In the genomic region with DNA sequence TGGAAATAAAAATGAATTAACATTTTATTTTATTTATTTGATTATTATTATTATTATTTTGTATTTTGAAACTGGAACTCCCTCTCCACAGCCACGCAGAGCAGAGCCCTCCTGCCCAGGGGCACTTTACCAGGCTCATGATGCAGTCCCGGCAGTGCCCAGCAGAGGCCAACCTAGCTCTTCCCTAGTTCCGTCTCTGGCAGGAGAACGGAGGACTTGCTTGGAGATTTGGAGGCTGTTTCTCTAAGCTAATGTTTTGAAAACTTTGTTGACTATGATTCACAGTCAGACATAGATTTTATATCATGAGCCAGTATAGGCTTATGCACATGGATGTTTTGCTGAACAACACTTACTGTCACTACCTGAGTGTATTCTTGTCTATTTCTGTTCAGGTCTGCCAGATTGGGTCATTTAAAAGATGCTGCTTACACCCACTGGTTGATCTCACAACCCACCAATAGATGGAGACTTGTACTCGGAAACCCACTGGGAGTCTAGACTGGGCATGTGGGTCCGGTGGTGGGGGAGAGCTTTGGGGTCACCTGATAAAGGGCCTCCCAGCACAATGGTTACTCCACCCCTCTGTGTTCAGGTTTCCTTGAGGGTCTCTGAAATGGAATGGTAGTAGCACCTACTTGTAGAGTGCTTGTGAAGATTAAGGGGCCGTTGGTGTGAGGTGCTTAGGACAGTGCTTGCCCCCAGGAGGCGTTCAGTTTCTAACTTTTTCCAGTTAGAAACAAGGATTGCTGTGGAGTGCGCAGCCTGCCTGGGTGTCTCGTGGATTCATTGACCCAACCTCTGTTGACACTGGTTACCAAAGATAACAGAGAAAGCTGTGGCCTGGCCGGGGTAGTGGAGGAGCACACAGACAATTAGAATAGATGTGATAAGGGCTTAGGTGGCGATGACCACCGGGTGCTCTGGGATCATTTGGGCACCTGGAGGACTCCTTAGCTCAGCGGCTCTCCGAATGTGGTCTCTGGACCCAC, we compare ENCODE assay signal across 8 cellular contexts.
DNase-seq lines count a peak whose midpoint lies in the region; ATAC-seq and TF ChIP-seq lines count a peak whose summit lies in the region.

No MANE protein-coding gene starts in this region.

- H3K9me3 ChIP-seq in right cardiac atrium (ENCODE audit: control insufficient read depth, low read length) (no peaks in the 10 kb centered on the region), sigmoid colon (no peaks in the 10 kb centered on the region)

- no peak overlapping the region for H3K27ac ChIP-seq in right cardiac atrium (ENCODE audit: low read length)
- no peak overlapping the region for H3K27ac ChIP-seq in sigmoid colon

- TF ChIP-seq CTCF in GM10266 (IDR thresholded peaks at IDR 0.05; ENCODE audit: control insufficient read depth, insufficient read depth, low read depth, missing control alignments), result peak; percentile 84
- TF ChIP-seq CTCF in HFF-Myc (IDR thresholded peaks at IDR 0.05; ENCODE audit: low read depth, low read length, missing control alignments), result peak; percentile 96
- peak; percentile 62 to 94 (median 86) for TF ChIP-seq CTCF in sigmoid colon (IDR thresholded peaks at IDR 0.05)

- H3K4me1 ChIP-seq in right cardiac atrium (ENCODE audit: control insufficient read depth, insufficient read depth, low read length), result peaks cover 8% of the 10 kb centered on the region
- peaks cover 0 to 5% (median 2%) of the 10 kb centered on the region in 4 donors for H3K4me1 ChIP-seq in sigmoid colon

- TF ChIP-seq POLR2A in sigmoid colon (IDR thresholded peaks at IDR 0.05), result no peak

- intact Hi-C loops in right cardiac atrium (cut with DNase I) (loop anchor here (5.0 to 10.0 kb wide), 6 partner anchors 201 to 383 kb away; partner anchors contain the start of gene LOXHD1 (in 2 of the 4)), sigmoid colon (cut with DNase I) (loop anchor here (1.0 to 5.0 kb wide), 2 partner anchors 201 to 377 kb away; no protein-coding TSS in a partner anchor)

- 51% methylated on average over 15 of the region's 15 CpGs for WGBS in right cardiac atrium
- 56 to 57% methylated on average over 15 of the region's 15 CpGs for WGBS in sigmoid colon, 2 donors

- H3K27me3 ChIP-seq in right cardiac atrium (ENCODE audit: control insufficient read depth, insufficient read depth) (no peaks in the 10 kb centered on the region), sigmoid colon (no peaks in the 10 kb centered on the region), H7 (ENCODE audit: control insufficient read depth, insufficient read depth, low read length) (no peaks in the 10 kb centered on the region)

- ATAC-seq in right cardiac atrium, result peak; percentile 82 to 87

- H3K36me3 ChIP-seq in sigmoid colon, result no peaks in the 10 kb centered on the region
- no peaks in the 10 kb centered on the region for H3K36me3 ChIP-seq in H7 (replicated peaks; ENCODE audit: control insufficient read depth, insufficient read depth, low read length)

- TF ChIP-seq EP300 in sigmoid colon (IDR thresholded peaks at IDR 0.05), result no peak

- H3K4me3 ChIP-seq in HFF-Myc (replicated peaks; ENCODE audit: low read depth, low read length) (no peak overlapping the region), right cardiac atrium (ENCODE audit: low read length) (no peak overlapping the region), sigmoid colon (no peak overlapping the region), H7 (ENCODE audit: insufficient read depth, low read depth, low read length) (no peak overlapping the region)

- DNase-seq in GM10266 (ENCODE audit: extremely low spot score), result peak; percentile 67
- peak; percentile 26 for DNase-seq in HFF-Myc (ENCODE audit: extremely low read depth, low read depth)
- peak; percentile 81 for DNase-seq in NCI-H1092 treated with DMSO at 0.1 percent for 48 hours (lab: John Stamatoyannopoulos, UW)
- peak in 4 of 5 donors; percentile 19 to 53 (median 30) for DNase-seq in T-helper 1 cell
- DNase-seq in amygdala (lab: John Stamatoyannopoulos, UW), result peak in 46 of 56 donors; percentile 2 to 77 (median 32)
- DNase-seq in right cardiac atrium, result peak; percentile 66 to 87 (median 85)
- DNase-seq in sigmoid colon, result no peak
- DNase-seq in H7, result no peak

Comparison
In these comparisons a context has a peak if more than half of its experiments do, and no peak if none do; other contexts are left out.
1. DNase-seq: peak in GM10266 (single experiment), HFF-Myc (single experiment), NCI-H1092 treated with DMSO at 0.1 percent for 48 hours (single experiment), T-helper 1 cell (4 of 5), amygdala (46 of 56) and right cardiac atrium (3 of 3); none in sigmoid colon (single experiment) and H7 (single experiment).
2. Peak in every context shown above with its lines, with median percentiles within 50 percentile points of each other: CTCF ChIP-seq.